33 cellular contexts compared by ENCODE assay signal in the genomic region with DNA sequence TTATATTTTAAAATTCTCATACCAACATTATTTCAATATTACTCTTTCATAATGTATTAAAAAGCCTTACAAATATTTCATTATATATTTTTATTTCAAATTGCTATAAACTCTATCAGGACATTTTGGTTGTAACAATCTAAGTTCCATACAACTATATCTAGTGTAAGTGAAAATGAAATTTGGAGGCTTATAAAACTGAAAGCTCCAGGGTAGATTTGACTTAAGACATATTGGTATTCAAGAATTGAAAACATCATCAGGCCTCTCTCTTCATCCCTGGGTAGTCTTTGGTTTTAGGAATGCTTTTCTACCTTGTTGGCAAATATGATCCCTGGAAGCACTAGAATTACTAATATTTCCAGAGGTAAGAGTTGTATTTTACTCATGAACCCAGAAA.
"Had no signal": no experiment of that assay in that cellular context is flagged by ENCODE, and none has a peak within 500 bp of the region (broad histone marks: within the 10 kb centered on the region; RNA-seq: fewer than 3 reads in every experiment).

No MANE protein-coding gene starts in this region.

- DNase-seq: activated B cell treated with CpG ODN at 0.5 μM for 24 hours; activated CD4-positive, alpha-beta memory T cell treated with anti-CD3 and anti-CD28 coated beads for 36 hours; activated CD4-positive, alpha-beta T cell treated with anti-CD3 and anti-CD28 coated beads for 4 hours; activated CD4-positive, alpha-beta T cell treated with anti-CD3 and anti-CD28 coated beads, Interleukin-2, amount 10 ng/mL, durations not matched to agents 24 days and 14 days; activated CD4-positive, alpha-beta T cell treated with anti-CD3 and anti-CD28 coated beads, Interleukin-2, amount 50 U/mL, for 1 hour; activated CD4-positive, alpha-beta T cell treated with anti-CD3 and anti-CD28 coated beads, Interleukin-2, amount 50 U/mL, for 4 hours; activated CD4-positive, CD25-positive, alpha-beta regulatory T cell treated with anti-CD3 and anti-CD28 coated beads, Interleukin-2, amount 50 U/mL, for 72 hours; activated CD8-positive, alpha-beta memory T cell treated with anti-CD3 and anti-CD28 coated beads, Interleukin-2, amount 50 U/mL, for 4 hours; activated CD8-positive, alpha-beta T cell treated with anti-CD3 and anti-CD28 coated beads for 36 hours; activated effector memory CD4-positive, alpha-beta T cell treated with anti-CD3 and anti-CD28 coated beads, Interleukin-2, amount 50 U/mL, for 16 hours; activated gamma-delta T cell treated with Interleukin-2 at 50 U/mL for 16 hours; activated naive CD4-positive, alpha-beta T cell; activated naive CD4-positive, alpha-beta T cell treated with anti-CD3 and anti-CD28 coated beads for 36 hours; activated naive CD4-positive, alpha-beta T cell treated with anti-CD3 and anti-CD28 coated beads, Interleukin-2, amount 50 U/mL, for 16 hours; activated naive CD8-positive, alpha-beta T cell treated with anti-CD3 and anti-CD28 coated beads for 36 hours; activated T-cell treated with anti-CD3 and anti-CD28 coated beads for 4 hours; activated T-cell treated with anti-CD3 and anti-CD28 coated beads, Interleukin-2, amount 50 U/mL, for 1 hour; activated T-cell treated with anti-CD3 and anti-CD28 coated beads, Interleukin-2, amount 50 U/mL, for 4 hours; activated T-cell treated with anti-CD3 and anti-CD28 coated beads, Interleukin-2, amount 50 U/mL, for 72 hours; adrenal gland; amniotic stem cell; aorta; body of pancreas; brain microvascular endothelial cell; central memory CD4-positive, alpha-beta T cell; T-helper 2 cell; T-helper 9 cell had no signal

- FAIRE-seq: astrocyte, TTC549 had no signal

- H3K36me3 ChIP-seq: adrenal gland, brain microvascular endothelial cell, breast epithelium had no signal

- ATAC-seq: activated CD8-positive, alpha-beta T cell treated with anti-CD3 and anti-CD28 coated beads for 36 hours; activated naive CD4-positive, alpha-beta T cell treated with anti-CD3 and anti-CD28 coated beads, Interleukin-2, amount 50 U/mL, for 72 hours; activated T-cell treated with anti-CD3 and anti-CD28 coated beads, Interleukin-2, amount 50 U/mL, for 4 hours; activated T-cell treated with anti-CD3 and anti-CD28 coated beads, Interleukin-2, amount 50 U/mL, for 72 hours; activated T-helper 17 cell treated with anti-CD3 and anti-CD28 coated beads, Interleukin-2, amount 50 U/mL, for 72 hours; body of pancreas had no signal

- H3K4me1 ChIP-seq: adrenal gland, body of pancreas, breast epithelium had no signal

- H3K27me3 ChIP-seq: adrenal gland, body of pancreas, brain microvascular endothelial cell, breast epithelium had no signal

- H3K9me3 ChIP-seq: adrenal gland, body of pancreas, breast epithelium had no signal

- H3K4me3 ChIP-seq: adrenal gland, body of pancreas, breast epithelium had no signal

- H3K27ac ChIP-seq: adrenal gland, body of pancreas, brain microvascular endothelial cell, breast epithelium, VCaP had no signal
